Comparison of ENCODE assay signal across 1 cellular context in genomic region chr14:68947802-68948201, GRCh38.
TF ChIP-seq lines count a peak whose summit lies in the region.

No MANE protein-coding gene starts in this region.

TF ChIP-seq in H1, 55 proteins besides CTCF, POLR2A, EP300 and RAD21 (continued from another document):
- no peak for TF ChIP-seq TCF12 (IDR thresholded peaks at IDR 0.05; ENCODE audit: low read depth, low read length)
